14 cellular contexts compared by ENCODE assay signal in the genomic region with DNA sequence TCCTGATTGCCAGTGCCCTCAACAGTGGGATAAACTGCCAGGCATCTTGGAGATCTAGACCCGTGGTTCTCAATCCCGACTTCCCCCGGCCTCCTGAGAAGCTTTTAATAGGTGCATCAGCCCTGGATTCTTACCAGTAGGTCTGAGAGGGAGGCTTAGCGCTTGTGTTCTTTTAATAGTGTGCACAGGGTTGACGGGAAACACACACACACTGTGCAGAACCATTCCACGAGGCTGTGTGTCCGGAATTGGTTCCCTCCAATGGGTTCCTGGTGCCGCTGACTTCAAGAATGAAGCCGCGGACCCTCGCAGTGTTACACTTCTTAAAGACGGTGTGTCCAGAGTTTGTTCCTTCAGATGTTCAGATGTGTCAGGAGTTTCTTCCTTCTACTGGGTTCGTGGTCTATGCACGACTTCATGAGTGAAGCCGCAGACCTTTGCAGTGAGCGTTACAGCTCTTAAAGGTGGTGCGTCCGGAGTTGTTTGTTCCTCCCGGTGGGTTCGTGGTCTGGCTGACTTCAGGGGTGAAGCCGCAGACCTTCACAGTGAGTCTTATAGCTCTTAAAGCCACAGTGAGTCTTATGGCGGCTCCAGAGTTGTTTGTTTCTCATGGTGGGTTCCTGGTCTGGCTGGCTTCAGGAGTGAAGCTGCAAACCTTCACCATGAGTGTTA. TPM values are rescaled to one million over a fixed set of nuclear protein-coding genes. Genes with fewer than 3 reads are reported as not detected.
DNase-seq lines count a peak whose midpoint lies in the region; ATAC-seq and TF ChIP-seq lines count a peak whose summit lies in the region.
"Had no signal": no experiment of that assay in that cellular context is flagged by ENCODE, and none has a peak within 500 bp of the region (broad histone marks: within the 10 kb centered on the region; RNA-seq: fewer than 3 reads in every experiment).

No MANE protein-coding gene starts in this region.

- intact Hi-C loops in activated T-helper 2 cell treated with anti-CD3 and anti-CD28 coated beads, Interferon-gamma antibody, Interleukin-2, Interleukin-4, amounts not matched to agents 10 μg/mL and 5 μg/mL and 100 μg/mL, durations not matched to agents 14 hours and 24 hours and 36 hours (cut with micrococcal nuclease) = no loop called here

- H3K36me3 Mint-ChIP-seq in CD8-positive, alpha-beta memory T cell = no peaks in the 10 kb centered on the region
- H3K36me3 Mint-ChIP-seq in activated T-helper 2 cell treated with anti-CD3 and anti-CD28 coated beads, Interferon-gamma antibody, Interleukin-2, Interleukin-4, amounts not matched to agents 10 μg/mL and 5 μg/mL and 100 μg/mL, durations not matched to agents 14 hours and 24 hours and 36 hours (ENCODE audit: low read depth) = no peaks in the 10 kb centered on the region

- no peak for TF ChIP-seq EP300 in gastroesophageal sphincter (IDR thresholded peaks at IDR 0.05)

- no peak for ATAC-seq in gastroesophageal sphincter
- ATAC-seq in GM21360 (IDR thresholded peaks at IDR 0.05; ENCODE audit: unreplicated experiment) = no peak
- ATAC-seq: heart left ventricle had no signal

- peaks cover 7% of the 10 kb centered on the region for H3K4me1 ChIP-seq in CD8-positive, alpha-beta memory T cell (ENCODE audit: insufficient read depth, low read length)
- H3K4me1 ChIP-seq in Peyer's patch (no peaks in the 10 kb centered on the region), gastroesophageal sphincter (peaks cover 0 to 13% (median 8%) of the 10 kb centered on the region in 3 donors)
- H3K4me1 ChIP-seq: SJSA1 had no signal

- no peak for TF ChIP-seq POLR2A in Peyer's patch (IDR thresholded peaks at IDR 0.05)
- TF ChIP-seq POLR2A in gastroesophageal sphincter (IDR thresholded peaks at IDR 0.05) = no peak

- peak overlapping the region; percentile 34 for H3K4me3 ChIP-seq in CD8-positive, alpha-beta memory T cell (ENCODE audit: low read length)
- H3K4me3 ChIP-seq in Peyer's patch (no peak overlapping the region), gastroesophageal sphincter (no peak overlapping the region)
- H3K4me3 ChIP-seq: SJSA1 had no signal

- peaks cover 12% of the 10 kb centered on the region for H3K27me3 ChIP-seq in CD8-positive, alpha-beta memory T cell (ENCODE audit: insufficient read depth, low read length, poor library complexity, severe bottlenecking)
- H3K27me3 ChIP-seq in Peyer's patch (no peaks in the 10 kb centered on the region), gastroesophageal sphincter (peaks cover 66% of the 10 kb centered on the region)
- H3K27me3 ChIP-seq: brain microvascular endothelial cell, SJSA1 had no signal

- H3K9me3 Mint-ChIP-seq in CD8-positive, alpha-beta memory T cell = no peaks in the 10 kb centered on the region
- no peaks in the 10 kb centered on the region for H3K9me3 Mint-ChIP-seq in activated T-helper 2 cell treated with anti-CD3 and anti-CD28 coated beads, Interferon-gamma antibody, Interleukin-2, Interleukin-4, amounts not matched to agents 10 μg/mL and 5 μg/mL and 100 μg/mL, durations not matched to agents 14 hours and 24 hours and 36 hours

- H3K27me3 Mint-ChIP-seq in CD8-positive, alpha-beta memory T cell = peaks cover 29 to 40% of the 10 kb centered on the region in 2 donors
- peaks cover 69% of the 10 kb centered on the region for H3K27me3 Mint-ChIP-seq in activated T-helper 2 cell treated with anti-CD3 and anti-CD28 coated beads, Interferon-gamma antibody, Interleukin-2, Interleukin-4, amounts not matched to agents 10 μg/mL and 5 μg/mL and 100 μg/mL, durations not matched to agents 14 hours and 24 hours and 36 hours (ENCODE audit: low read depth)

- POLR2A ChIA-PET in CD8-positive, alpha-beta memory T cell (lab: Charles Lee) = interaction anchor here (1.0 kb wide), 1 partner anchor 27 kb away, joined by 4 read pairs; no protein-coding TSS in a partner anchor

- TF ChIP-seq CTCF in Peyer's patch (IDR thresholded peaks at IDR 0.05) (no peak), gastroesophageal sphincter (IDR thresholded peaks at IDR 0.05) (no peak), GM10266 (IDR thresholded peaks at IDR 0.05; ENCODE audit: control insufficient read depth, insufficient read depth, low read depth, missing control alignments) (no peak)

- H3K9me3 ChIP-seq in CD8-positive, alpha-beta memory T cell (ENCODE audit: low read length) = no peaks in the 10 kb centered on the region
- no peaks in the 10 kb centered on the region for H3K9me3 ChIP-seq in Peyer's patch
- H3K9me3 ChIP-seq in gastroesophageal sphincter = no peaks in the 10 kb centered on the region
- H3K9me3 ChIP-seq: heart left ventricle, SJSA1 had no signal

- CTCF ChIA-PET in CD8-positive, alpha-beta memory T cell (lab: Charles Lee) = interaction anchor here (1.5 to 1.8 kb wide), 5 partner anchors 11 to 275 kb away, joined by 3 to 7 read pairs (median 7); a partner anchor contains a TSS

- peaks cover 38 to 56% (median 42%) of the 10 kb centered on the region in 3 donors for H3K4me1 Mint-ChIP-seq in CD8-positive, alpha-beta memory T cell
- H3K4me1 Mint-ChIP-seq in activated T-helper 2 cell treated with anti-CD3 and anti-CD28 coated beads, Interferon-gamma antibody, Interleukin-2, Interleukin-4, amounts not matched to agents 10 μg/mL and 5 μg/mL and 100 μg/mL, durations not matched to agents 14 hours and 24 hours and 36 hours (ENCODE audit: low read depth) = peaks cover 41% of the 10 kb centered on the region
- H3K4me1 Mint-ChIP-seq: neural crest cell had no signal

- peak overlapping the region; percentile 80 to 90 (median 87) for H3K4me3 Mint-ChIP-seq in CD8-positive, alpha-beta memory T cell
- H3K4me3 Mint-ChIP-seq in activated T-helper 2 cell treated with anti-CD3 and anti-CD28 coated beads, Interferon-gamma antibody, Interleukin-2, Interleukin-4, amounts not matched to agents 10 μg/mL and 5 μg/mL and 100 μg/mL, durations not matched to agents 14 hours and 24 hours and 36 hours (ENCODE audit: low read depth) = peak overlapping the region; percentile 69
- H3K4me3 Mint-ChIP-seq: neural crest cell had no signal

- no peaks in the 10 kb centered on the region for H3K36me3 ChIP-seq in CD8-positive, alpha-beta memory T cell (ENCODE audit: insufficient read depth, low read length)
- no peaks in the 10 kb centered on the region for H3K36me3 ChIP-seq in Peyer's patch
- H3K36me3 ChIP-seq in gastroesophageal sphincter = no peaks in the 10 kb centered on the region
- H3K36me3 ChIP-seq: brain microvascular endothelial cell, heart left ventricle, SJSA1 had no signal

- peak; percentile 32 to 83 (median 54) for DNase-seq in CD8-positive, alpha-beta memory T cell
- DNase-seq in Peyer's patch (peak in 2 of 3 donors; percentile 19 to 78), GM10266 (ENCODE audit: extremely low spot score) (no peak), HPDE6-E6E7 (ENCODE audit: extremely low spot score) (no peak)
- DNase-seq in activated T-helper 2 cell treated with anti-CD3 and anti-CD28 coated beads, Interferon-gamma antibody, Interleukin-2, Interleukin-4, amounts not matched to agents 10 μg/mL and 5 μg/mL and 100 μg/mL, durations not matched to agents 14 hours and 24 hours and 36 hours (ENCODE audit: low spot score) = peak; percentile 21
- DNase-seq in stimulated activated CD8-positive, alpha-beta memory T cell treated with anti-CD3 and anti-CD28 coated beads, Interleukin-15, amount 100 ng/mL, for 1 hour (ENCODE audit: low read depth) = peak; percentile 13
- DNase-seq: brain microvascular endothelial cell, heart left ventricle, NCI-H1417, substantia nigra had no signal

- WGBS in gastroesophageal sphincter (ENCODE audit: low coverage in 1 of 2), 2 donors = 96% methylated on average over 6 of the region's 22 CpGs; no CpG with 5 or more reads in 1 of the 2 donors

- no peak overlapping the region for H3K27ac ChIP-seq in CD8-positive, alpha-beta memory T cell (ENCODE audit: low read depth, low read length)
- no peak overlapping the region for H3K27ac ChIP-seq in Peyer's patch
- H3K27ac ChIP-seq in gastroesophageal sphincter = no peak overlapping the region
- H3K27ac ChIP-seq: brain microvascular endothelial cell, heart left ventricle, SJSA1 had no signal

- peak overlapping the region; percentile 52 to 91 (median 88) for H3K27ac Mint-ChIP-seq in CD8-positive, alpha-beta memory T cell
- H3K27ac Mint-ChIP-seq in activated T-helper 2 cell treated with anti-CD3 and anti-CD28 coated beads, Interferon-gamma antibody, Interleukin-2, Interleukin-4, amounts not matched to agents 10 μg/mL and 5 μg/mL and 100 μg/mL, durations not matched to agents 14 hours and 24 hours and 36 hours = peak overlapping the region; percentile 36

RNA-seq across cellular contexts. Expression of a gene that starts 46.6 kb away (rescaled TPM):
- under 1 TPM; 0.72 to 0.84 TPM for total RNA-seq in CD8-positive, alpha-beta memory T cell
- not detected for polyA plus RNA-seq in CD8-positive, alpha-beta memory T cell
- total RNA-seq in Peyer's patch (100 to 1,000 TPM in 3 of 4 donors, 10 to 100 TPM in 1; 20.6 to 281 (median 209) TPM), gastroesophageal sphincter (1 to 10 TPM in 3 of 4 donors, not detected in 1; 1.2 to 3.6 (median 2.2) TPM)
- total RNA-seq in activated T-helper 2 cell treated with anti-CD3 and anti-CD28 coated beads, Interferon-gamma antibody, Interleukin-2, Interleukin-4, amounts not matched to agents 10 μg/mL and 5 μg/mL and 100 μg/mL, durations not matched to agents 14 hours and 24 hours and 36 hours = not detected in 2 replicates
- total RNA-seq: neural crest cell, SJSA1 had no signal

Comparison
In these comparisons a context has a peak if more than half of its experiments do, and no peak if none do; other contexts are left out.
1. DNase-seq: peak in CD8-positive, alpha-beta memory T cell (5 of 5), Peyer's patch (2 of 3), activated T-helper 2 cell treated with anti-CD3 and anti-CD28 coated beads, Interferon-gamma antibody, Interleukin-2, Interleukin-4, amounts not matched to agents 10 μg/mL and 5 μg/mL and 100 μg/mL, durations not matched to agents 14 hours and 24 hours and 36 hours (single experiment) and stimulated activated CD8-positive, alpha-beta memory T cell treated with anti-CD3 and anti-CD28 coated beads, Interleukin-15, amount 100 ng/mL, for 1 hour (single experiment); none in GM10266 (single experiment) and HPDE6-E6E7 (single experiment).
2. RNA of a gene that starts 46.6 kb away (total RNA-seq): 20.6 to 281 TPM in Peyer's patch; 1.2 to 3.6 TPM in gastroesophageal sphincter, 0.72 to 0.84 TPM in CD8-positive, alpha-beta memory T cell and not detected in activated T-helper 2 cell treated with anti-CD3 and anti-CD28 coated beads, Interferon-gamma antibody, Interleukin-2, Interleukin-4, amounts not matched to agents 10 μg/mL and 5 μg/mL and 100 μg/mL, durations not matched to agents 14 hours and 24 hours and 36 hours; every median in the first group is over 4 times any median in the second.